ENCODE assay signal across 11 cellular contexts in genomic region chr13:99178636-99179035, GRCh38. TPM values are rescaled to one million over a fixed set of nuclear protein-coding genes. Genes with fewer than 3 reads are reported as not detected.
DNase-seq lines count a peak whose midpoint lies in the region; ATAC-seq lines count a peak whose summit lies in the region.
"Had no signal": no experiment of that assay in that cellular context is flagged by ENCODE, and none has a peak within 500 bp of the region (broad histone marks: within the 10 kb centered on the region; RNA-seq: fewer than 3 reads in every experiment).

No MANE protein-coding gene starts in this region.

- no peak overlapping the region for H3K4me3 Mint-ChIP-seq in activated CD4-positive, alpha-beta T cell treated with anti-CD3 and anti-CD28 coated beads, Interleukin-2, amount 10 ng/mL, durations not matched to agents 7 days and 5 days
- H3K4me3 Mint-ChIP-seq in T-cell: peak overlapping the region in 1 of 3 donors; percentile 52
- peak overlapping the region; percentile 51 to 81 (median 66) for H3K4me3 Mint-ChIP-seq in naive thymus-derived CD8-positive, alpha-beta T cell

- CTCF ChIA-PET in activated CD4-positive, alpha-beta T cell treated with anti-CD3 and anti-CD28 coated beads, Interleukin-2, amount 10 ng/mL, durations not matched to agents 7 days and 5 days (lab: Charles Lee): interaction anchor here (0.9 to 2.0 kb wide), 2 partner anchors 14 to 91 kb away, joined by 3 to 5 read pairs; no protein-coding TSS in a partner anchor
- CTCF ChIA-PET in T-cell (lab: Charles Lee): interaction anchor here (0.6 to 10.4 kb wide), 7 partner anchors 8 to 335 kb away, joined by 3 to 246 read pairs (median 3); partner anchors contain the start of gene GPR18 (in 1 of the 2)

- POLR2A ChIA-PET in activated CD4-positive, alpha-beta T cell treated with anti-CD3 and anti-CD28 coated beads, Interleukin-2, amount 10 ng/mL, durations not matched to agents 7 days and 5 days (lab: Charles Lee): no interaction called here
- POLR2A ChIA-PET in T-cell (lab: Charles Lee): interaction anchor here (0.6 kb wide), 2 partner anchors 177 to 520 kb away, joined by 3 read pairs; no protein-coding TSS in a partner anchor
- POLR2A ChIA-PET in naive thymus-derived CD8-positive, alpha-beta T cell (lab: Charles Lee): interaction anchor here (0.9 to 3.2 kb wide), 10 partner anchors 10 to 173 kb away, joined by 3 to 34 read pairs (median 4); partner anchors contain the start of gene UBAC2

- H3K27me3 Mint-ChIP-seq in activated CD4-positive, alpha-beta T cell treated with anti-CD3 and anti-CD28 coated beads, Interleukin-2, amount 10 ng/mL, durations not matched to agents 7 days and 5 days: peaks cover 2% of the 10 kb centered on the region
- peaks cover 0 to under 1% of the 10 kb centered on the region in 2 donors for H3K27me3 Mint-ChIP-seq in T-cell
- no peaks in the 10 kb centered on the region for H3K27me3 Mint-ChIP-seq in naive thymus-derived CD8-positive, alpha-beta T cell

- H3K4me1 Mint-ChIP-seq in activated CD4-positive, alpha-beta T cell treated with anti-CD3 and anti-CD28 coated beads, Interleukin-2, amount 10 ng/mL, durations not matched to agents 7 days and 5 days: peaks cover 37% of the 10 kb centered on the region
- H3K4me1 Mint-ChIP-seq in T-cell: peaks cover 37 to 45% (median 41%) of the 10 kb centered on the region in 3 donors
- H3K4me1 Mint-ChIP-seq in naive thymus-derived CD8-positive, alpha-beta T cell: peaks cover 30 to 49% (median 45%) of the 10 kb centered on the region in 4 donors

- peak; percentile 61 for ATAC-seq in HG02885 (IDR thresholded peaks at IDR 0.05; ENCODE audit: poor library complexity, unreplicated experiment)
- ATAC-seq in T-cell (replicated peaks in 1 of 4): peak; percentile 39 to 67 (median 50)
- ATAC-seq in naive thymus-derived CD8-positive, alpha-beta T cell: peak; percentile 39 to 67
- no peak for ATAC-seq in GM21717 (IDR thresholded peaks at IDR 0.05; ENCODE audit: unreplicated experiment)

- peak; percentile 30 for DNase-seq in activated CD4-positive, alpha-beta T cell treated with anti-CD3 and anti-CD28 coated beads, Interleukin-2, amount 10 ng/mL, durations not matched to agents 7 days and 5 days
- DNase-seq in activated CD4-positive, alpha-beta T cell treated with anti-CD3 and anti-CD28 coated beads, Interleukin-2, amount 50 U/mL, for 4 hours: no peak
- DNase-seq in T-cell: peak in 7 of 34 experiments; percentile 8 to 35 (median 12)
- peak in 3 of 10 donors; percentile 16 to 54 (median 49) for DNase-seq in naive thymus-derived CD8-positive, alpha-beta T cell
- DNase-seq in NCI-H2029 (lab: John Stamatoyannopoulos, UW): no peak
- no peak for DNase-seq in caudate nucleus (lab: John Stamatoyannopoulos, UW)
- DNase-seq: effector CD8-positive, alpha-beta T cell; NCI-H2171 treated with DMSO at 0.1 percent for 48 hours had no signal

- peak overlapping the region; percentile 75 for H3K27ac Mint-ChIP-seq in activated CD4-positive, alpha-beta T cell treated with anti-CD3 and anti-CD28 coated beads, Interleukin-2, amount 10 ng/mL, durations not matched to agents 7 days and 5 days
- H3K27ac Mint-ChIP-seq in T-cell: peak overlapping the region; percentile 83 to 86
- H3K27ac Mint-ChIP-seq in naive thymus-derived CD8-positive, alpha-beta T cell: peak overlapping the region; percentile 81 to 93 (median 90)

- H3K36me3 Mint-ChIP-seq in activated CD4-positive, alpha-beta T cell treated with anti-CD3 and anti-CD28 coated beads, Interleukin-2, amount 10 ng/mL, durations not matched to agents 7 days and 5 days (ENCODE audit: low read depth): peaks cover 4% of the 10 kb centered on the region
- H3K36me3 Mint-ChIP-seq in T-cell: peaks cover 3% of the 10 kb centered on the region
- H3K36me3 Mint-ChIP-seq in naive thymus-derived CD8-positive, alpha-beta T cell: peaks cover 0 to 14% (median 0%) of the 10 kb centered on the region in 3 donors

- peaks cover 15% of the 10 kb centered on the region for H3K9me3 Mint-ChIP-seq in activated CD4-positive, alpha-beta T cell treated with anti-CD3 and anti-CD28 coated beads, Interleukin-2, amount 10 ng/mL, durations not matched to agents 7 days and 5 days
- peaks cover 0 to 10% (median 0%) of the 10 kb centered on the region in 3 donors for H3K9me3 Mint-ChIP-seq in T-cell
- H3K9me3 Mint-ChIP-seq in naive thymus-derived CD8-positive, alpha-beta T cell: peaks cover 0 to 11% (median 0%) of the 10 kb centered on the region in 9 donors

- no peak overlapping the region for H3K27ac ChIP-seq in caudate nucleus (ENCODE audit: low read depth, low read length)
- H3K27ac ChIP-seq: neutrophil had no signal

RNA-seq across cellular contexts. Expression of gene UBAC2, which starts 22.0 kb away (rescaled TPM):
- total RNA-seq in activated CD4-positive, alpha-beta T cell treated with anti-CD3 and anti-CD28 coated beads, Interleukin-2, amount 10 ng/mL, durations not matched to agents 7 days and 5 days: 10 to 100 TPM; 67.8 to 70.5 TPM
- total RNA-seq in T-cell: 10 to 100 TPM; 83.3 to 99.3 (median 84.9) TPM
- 100 to 1,000 TPM; 105 to 108 TPM for total RNA-seq in naive thymus-derived CD8-positive, alpha-beta T cell
- polyA plus RNA-seq in naive thymus-derived CD8-positive, alpha-beta T cell: 100 to 1,000 TPM; 160 to 178 (median 173) TPM
